8 cellular contexts compared by ENCODE assay signal in the genomic region with DNA sequence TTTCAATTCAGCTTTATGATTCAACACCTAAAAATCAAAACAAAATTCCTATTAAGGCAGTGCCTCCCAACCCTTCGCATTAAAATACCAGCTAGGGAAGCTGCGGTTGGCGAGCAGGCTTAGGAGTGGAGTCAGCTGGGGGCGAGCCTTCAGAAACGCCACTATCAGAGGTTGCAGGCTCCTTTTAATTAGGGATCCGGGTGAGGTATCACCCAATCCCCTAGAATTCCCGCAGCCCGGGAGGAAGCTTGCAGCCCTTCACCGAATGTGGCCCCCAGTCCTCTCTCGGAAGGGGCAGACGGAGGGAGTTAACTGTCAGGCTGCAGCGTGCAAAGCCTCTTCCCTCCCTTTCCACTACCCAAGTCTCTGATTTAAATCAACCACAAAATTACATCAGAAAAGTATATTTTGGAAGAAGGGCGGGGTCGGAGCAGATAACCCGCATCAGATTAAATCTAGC. TPM values are rescaled to one million over a fixed set of nuclear protein-coding genes. Genes with fewer than 3 reads are reported as not detected.
DNase-seq lines count a peak whose midpoint lies in the region; ATAC-seq, FAIRE-seq and TF ChIP-seq lines count a peak whose summit lies in the region.

No MANE protein-coding gene starts in this region.

- intact Hi-C loops in head of caudate nucleus (cut with DNase I), result loop anchor here (5.0 kb wide), 1 partner anchor 344 kb away; the partner anchor contains the start of gene ATP6V0E1

- peaks cover 44% of the 10 kb centered on the region for H3K4me1 Mint-ChIP-seq in WTC11
- H3K4me1 Mint-ChIP-seq in naive thymus-derived CD8-positive, alpha-beta T cell, result peaks cover 13 to 30% (median 26%) of the 10 kb centered on the region in 4 donors

- TF ChIP-seq CTCF in A549 (IDR thresholded peaks at IDR 0.05) (no peak), WTC11 (IDR thresholded peaks at IDR 0.05) (no peak)

- peak overlapping the region; percentile 86 for H3K4me2 ChIP-seq in A549

- H3K4me3 ChIP-seq in A549 (peak overlapping the region; percentile 87), iPS DF 6.9 (ENCODE audit: low read length) (peak overlapping the region; percentile 60; the same call in 1 of the 2 replicates)

- POLR2A ChIA-PET in A549 (lab: Yijun Ruan, JAX), result interaction anchor here (0.6 to 1.0 kb wide), 2 partner anchors 246 to 346 kb away, joined by 3 to 4 read pairs; no protein-coding TSS in a partner anchor
- POLR2A ChIA-PET in WTC11 (lab: Charles Lee), result interaction anchor here (4.0 to 5.3 kb wide), 3 partner anchors 12 to 29 kb away, joined by 35 to 79 read pairs (median 55); no protein-coding TSS in a partner anchor
- POLR2A ChIA-PET in naive thymus-derived CD8-positive, alpha-beta T cell (lab: Charles Lee), result no interaction called here

- H3K4me3 Mint-ChIP-seq in WTC11, result peak overlapping the region; percentile 96
- H3K4me3 Mint-ChIP-seq in naive thymus-derived CD8-positive, alpha-beta T cell, result peak overlapping the region in 4 of 10 donors; percentile 7 to 57 (median 38)

- TF ChIP-seq POLR2A in A549 (IDR thresholded peaks at IDR 0.05; ENCODE audit: low read length), result no peak
- peak; percentile 49; the same call in 1 of the 2 replicates for TF ChIP-seq POLR2A in H54 (IDR thresholded peaks at IDR 0.05; ENCODE audit: low read depth, low read length)

- H3K36me3 Mint-ChIP-seq in WTC11, result peaks cover 50% of the 10 kb centered on the region
- H3K36me3 Mint-ChIP-seq in naive thymus-derived CD8-positive, alpha-beta T cell, result no peaks in the 10 kb centered on the region

- H3K27me3 ChIP-seq in iPS DF 6.9 (ENCODE audit: control insufficient read depth, insufficient read depth, low read length), result no peaks in the 10 kb centered on the region; the same call in 1 of the 2 replicates

- H3K9me3 ChIP-seq in A549, result no peaks in the 10 kb centered on the region
- no peaks in the 10 kb centered on the region for H3K9me3 ChIP-seq in iPS DF 6.9 (ENCODE audit: control insufficient read depth, insufficient read depth, low read length)

- CTCF ChIA-PET in A549 (lab: Yijun Ruan, JAX) (interaction anchor here (1.1 to 9.5 kb wide), 3 partner anchors 30 to 614 kb away, joined by 5 to 129 read pairs (median 5); no protein-coding TSS in a partner anchor), WTC11 (lab: Charles Lee) (interaction anchor here (0.5 to 8.1 kb wide), 3 partner anchors 32 to 318 kb away, joined by 3 to 169 read pairs (median 4); no protein-coding TSS in a partner anchor)

- no peaks in the 10 kb centered on the region for H3K9me3 Mint-ChIP-seq in WTC11
- H3K9me3 Mint-ChIP-seq in naive thymus-derived CD8-positive, alpha-beta T cell, result peaks cover 0 to 1% (median 0%) of the 10 kb centered on the region in 9 donors

- FAIRE-seq in A549 (lab: Jason Lieb, UNC) (no peak), H54 (lab: Jason Lieb, UNC) (no peak)

- 20% methylated on average over 15 of the region's 15 CpGs for WGBS in A549 (ENCODE audit: missing lambda C conversion rate)
- no CpG with 5 or more reads among the region's 15 CpGs for WGBS in iPS DF 6.9 (ENCODE audit: insufficient coverage, insufficient read length)

- TF ChIP-seq RAD21 in A549 (conservative IDR thresholded peaks at IDR 0.05 in 1 of 2, IDR thresholded peaks at IDR 0.05 in 1 of 2), result no peak

- no peak for TF ChIP-seq EP300 in A549 (IDR thresholded peaks at IDR 0.05)

- H3K27ac ChIP-seq in A549, result peak overlapping the region; percentile 88 to 97
- H3K27ac ChIP-seq in iPS DF 6.9 (ENCODE audit: low read length), result no peak overlapping the region

- peaks cover 4% of the 10 kb centered on the region for H3K27me3 Mint-ChIP-seq in WTC11 (ENCODE audit: low read depth)
- H3K27me3 Mint-ChIP-seq in naive thymus-derived CD8-positive, alpha-beta T cell, result peaks cover 37 to 74% (median 59%) of the 10 kb centered on the region in 5 donors

- DNase-seq in A549 (ENCODE audit: low read depth in 1 of 2, low spot score in 1 of 2), result no peak
- peak; percentile 95 for DNase-seq in H54 (ENCODE audit: insufficient read length, low spot score)
- DNase-seq in WTC11 (ENCODE audit: low spot score), result no peak
- DNase-seq in iPS DF 6.9 (ENCODE audit: low read depth, low spot score), result no peak
- DNase-seq in naive thymus-derived CD8-positive, alpha-beta T cell, result no peak
- DNase-seq in head of caudate nucleus, result no peak
- DNase-seq in iPS-NIHi7 (ENCODE audit: extremely low spot score), result no peak

- peaks cover 29% of the 10 kb centered on the region for H3K36me3 ChIP-seq in iPS DF 6.9 (ENCODE audit: control insufficient read depth, insufficient read depth, low read length)

- 0 out of 2 replicates have a peak overlapping the region, but pooled peaks have one; percentile 29 for H3K27ac Mint-ChIP-seq in WTC11
- H3K27ac Mint-ChIP-seq in naive thymus-derived CD8-positive, alpha-beta T cell, result no peak overlapping the region

- ATAC-seq in A549 (no peak), WTC11 (no peak), GM18502 (IDR thresholded peaks at IDR 0.05; ENCODE audit: poor library complexity, unreplicated experiment) (no peak)
- no peak for ATAC-seq in naive thymus-derived CD8-positive, alpha-beta T cell

- H3K4me1 ChIP-seq in A549 (peaks cover 20% of the 10 kb centered on the region), iPS DF 6.9 (ENCODE audit: control insufficient read depth, insufficient read depth, low read length) (peaks cover 2% of the 10 kb centered on the region; the same call in 1 of the 2 replicates)

TF ChIP-seq in A549, 52 proteins besides CTCF, POLR2A, EP300 and RAD21 (continues in another document):
- TF ChIP-seq FOSB (CRISPR knock-in tag; IDR thresholded peaks at IDR 0.05) (no peak), HES2 (IDR thresholded peaks at IDR 0.05) (no peak), JUNB (IDR thresholded peaks at IDR 0.05) (no peak), CHD2 (IDR thresholded peaks at IDR 0.05; ENCODE audit: low read length, partially characterized antibody) (no peak), RFX5 (IDR thresholded peaks at IDR 0.05) (no peak), RCOR1 (IDR thresholded peaks at IDR 0.05; ENCODE audit: low read depth, low read length) (no peak), CEBPB (IDR thresholded peaks at IDR 0.05) (no peak), ESRRA (IDR thresholded peaks at IDR 0.05; ENCODE audit: borderline replicate concordance, low read length) (no peak), NR3C1 (IDR thresholded peaks at IDR 0.05) (no peak), CBX2 (IDR thresholded peaks at IDR 0.05; ENCODE audit: borderline replicate concordance, low read depth) (no peak)
- TF ChIP-seq, protein P1, sequence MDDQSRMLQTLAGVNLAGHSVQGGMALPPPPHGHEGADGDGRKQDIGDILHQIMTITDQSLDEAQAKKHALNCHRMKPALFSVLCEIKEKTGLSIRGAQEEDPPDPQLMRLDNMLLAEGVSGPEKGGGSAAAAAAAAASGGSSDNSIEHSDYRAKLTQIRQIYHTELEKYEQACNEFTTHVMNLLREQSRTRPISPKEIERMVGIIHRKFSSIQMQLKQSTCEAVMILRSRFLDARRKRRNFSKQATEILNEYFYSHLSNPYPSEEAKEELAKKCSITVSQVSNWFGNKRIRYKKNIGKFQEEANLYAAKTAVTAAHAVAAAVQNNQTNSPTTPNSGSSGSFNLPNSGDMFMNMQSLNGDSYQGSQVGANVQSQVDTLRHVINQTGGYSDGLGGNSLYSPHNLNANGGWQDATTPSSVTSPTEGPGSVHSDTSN (IDR thresholded peaks at IDR 0.05), result no peak

TF ChIP-seq in WTC11, 78 proteins besides CTCF, POLR2A, EP300 and RAD21 (continues in another document):
- TF ChIP-seq ELF4 (CRISPR knock-in tag; IDR thresholded peaks at IDR 0.05; ENCODE audit: low read depth), result no peak
- no peak for TF ChIP-seq TP53 (CRISPR knock-in tag; IDR thresholded peaks at IDR 0.05)
- TF ChIP-seq ZNF263 (CRISPR knock-in tag; IDR thresholded peaks at IDR 0.05; ENCODE audit: low read depth), result no peak
- no peak for TF ChIP-seq SMAD3 (CRISPR knock-in tag; IDR thresholded peaks at IDR 0.05; ENCODE audit: borderline replicate concordance)
- no peak for TF ChIP-seq ZNF396 (CRISPR knock-in tag; IDR thresholded peaks at IDR 0.05; ENCODE audit: borderline replicate concordance)
- no peak for TF ChIP-seq FOXJ3 (CRISPR knock-in tag; IDR thresholded peaks at IDR 0.05; ENCODE audit: borderline replicate concordance)
- TF ChIP-seq SP1 (CRISPR knock-in tag; conservative IDR thresholded peaks at IDR 0.05), result no peak
- TF ChIP-seq NFE2L1 (CRISPR knock-in tag; IDR thresholded peaks at IDR 0.05), result no peak
- TF ChIP-seq RELA (CRISPR knock-in tag; IDR thresholded peaks at IDR 0.05; ENCODE audit: borderline replicate concordance), result no peak
- TF ChIP-seq IRF2 (CRISPR knock-in tag; IDR thresholded peaks at IDR 0.05; ENCODE audit: borderline replicate concordance, low read depth), result no peak
- TF ChIP-seq CBFB (CRISPR knock-in tag; IDR thresholded peaks at IDR 0.05; ENCODE audit: low read depth), result no peak
- TF ChIP-seq E2F5 (CRISPR knock-in tag; IDR thresholded peaks at IDR 0.05), result no peak
- TF ChIP-seq OVOL2 (CRISPR knock-in tag; IDR thresholded peaks at IDR 0.05; ENCODE audit: borderline replicate concordance), result no peak
- no peak for TF ChIP-seq SOX15 (CRISPR knock-in tag; IDR thresholded peaks at IDR 0.05)
- TF ChIP-seq, protein P2, sequence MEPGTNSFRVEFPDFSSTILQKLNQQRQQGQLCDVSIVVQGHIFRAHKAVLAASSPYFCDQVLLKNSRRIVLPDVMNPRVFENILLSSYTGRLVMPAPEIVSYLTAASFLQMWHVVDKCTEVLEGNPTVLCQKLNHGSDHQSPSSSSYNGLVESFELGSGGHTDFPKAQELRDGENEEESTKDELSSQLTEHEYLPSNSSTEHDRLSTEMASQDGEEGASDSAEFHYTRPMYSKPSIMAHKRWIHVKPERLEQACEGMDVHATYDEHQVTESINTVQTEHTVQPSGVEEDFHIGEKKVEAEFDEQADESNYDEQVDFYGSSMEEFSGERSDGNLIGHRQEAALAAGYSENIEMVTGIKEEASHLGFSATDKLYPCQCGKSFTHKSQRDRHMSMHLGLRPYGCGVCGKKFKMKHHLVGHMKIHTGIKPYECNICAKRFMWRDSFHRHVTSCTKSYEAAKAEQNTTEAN (CRISPR knock-in tag; IDR thresholded peaks at IDR 0.05), result no peak

RNA-seq across cellular contexts. Expression of gene STC2, which starts 1.7 kb away (rescaled TPM):
- 30.8 and 46.1 TPM in 2 replicates for polyA plus RNA-seq in A549 (2011; rRNA removed)
- polyA plus RNA-seq in A549 (2012; cell fraction: cytosol; rRNA removed), result 19.1 and 31.4 TPM in 2 replicates
- 39.8 and 46.9 TPM in 2 replicates for polyA plus RNA-seq in A549 (2012; cell fraction: nucleus; rRNA removed)
- polyA plus RNA-seq in A549 (2017; fragmentation: RNase III; extraction: RNeasy Plus Mini Kit Qiagen cat#74134 plus additional on column Dnase treatment), result 45.2 to 66.9 TPM (median 52.3 TPM) in 3 replicates
- polyA minus RNA-seq in A549 (2011; rRNA and poly(A)+ RNA removed), result 23.0 and 41.0 TPM in 2 replicates
- total RNA-seq in WTC11 (2021), result 38.5 to 57.0 TPM (median 38.5 TPM) in 3 replicates
- not detected for total RNA-seq in naive thymus-derived CD8-positive, alpha-beta T cell
- not detected for polyA plus RNA-seq in naive thymus-derived CD8-positive, alpha-beta T cell

Comparison
In these comparisons a context has a peak if more than half of its experiments do, and no peak if none do; other contexts are left out.
1. RNA of gene STC2, which starts 1.7 kb away (total RNA-seq): 38.5 to 57.0 TPM in WTC11; not detected in naive thymus-derived CD8-positive, alpha-beta T cell; every median in the first group is over 10 times any median in the second.